In genomic region chr1:3084154-3084553, GRCh38 we compare ENCODE assay signal across 22 cellular contexts. TPM values are rescaled to one million over a fixed set of nuclear protein-coding genes. Genes with fewer than 3 reads are reported as not detected.
"Had no signal": no experiment of that assay in that cellular context is flagged by ENCODE, and none has a peak within 500 bp of the region (broad histone marks: within the 10 kb centered on the region; RNA-seq: fewer than 3 reads in every experiment).

No MANE protein-coding gene starts in this region.

- H3K36me3 ChIP-seq: esophagus muscularis mucosa, lower lobe of right lung, prostate gland, spleen, uterus had no signal

- H3K27ac ChIP-seq: epithelial cell of prostate, esophagus muscularis mucosa, lower lobe of right lung, parathyroid adenoma, prostate gland, spleen, testis, uterus had no signal

- H3K4me3 Mint-ChIP-seq: central memory CD8-positive, alpha-beta T cell; effector memory CD8-positive, alpha-beta T cell; memory B cell; natural killer cell treated with Interleukin-12 subunit alpha and Interleukin-12 subunit beta and Interleukin-15 and Interleukin-18, amount 100 ng/mL, for 72 hours; stimulated activated memory B cell treated with anti-CD40 and anti-IgM and Interleukin-4, amounts not matched to agents 10 μg/mL and 1 μg/mL and 100 μg/mL, for 72 hours; stimulated activated naive CD8-positive, alpha-beta T cell treated with anti-CD3 and anti-CD28 coated beads, Interleukin-15, amount 100 ng/mL, for 72 hours had no signal

- H3K79me2 ChIP-seq: parathyroid adenoma had no signal

- ATAC-seq: effector memory CD8-positive, alpha-beta T cell; left lobe of liver; lower lobe of right lung; natural killer cell treated with Interleukin-12 subunit alpha and Interleukin-12 subunit beta and Interleukin-15 and Interleukin-18, amount 100 ng/mL, for 72 hours; sciatic nerve; stimulated activated memory B cell treated with anti-CD40 and anti-IgM and Interleukin-4, amounts not matched to agents 10 μg/mL and 1 μg/mL and 100 μg/mL, for 72 hours; stimulated activated naive CD8-positive, alpha-beta T cell treated with anti-CD3 and anti-CD28 coated beads, Interleukin-15, amount 100 ng/mL, for 72 hours had no signal

- H3K36me3 Mint-ChIP-seq: memory B cell; natural killer cell treated with Interleukin-12 subunit alpha and Interleukin-12 subunit beta and Interleukin-15 and Interleukin-18, amount 100 ng/mL, for 72 hours; stimulated activated memory B cell treated with anti-CD40 and anti-IgM and Interleukin-4, amounts not matched to agents 10 μg/mL and 1 μg/mL and 100 μg/mL, for 72 hours; type B pancreatic cell had no signal

- H3K9ac ChIP-seq: parathyroid adenoma had no signal

- DNase-seq: effector memory CD8-positive, alpha-beta T cell; hippocampal formation; lower lobe of right lung; midbrain; spleen; stimulated activated CD4-positive, alpha-beta T cell treated with anti-CD3 and anti-CD28 coated beads, Interleukin-15, amount 100 ng/mL, for 24 hours; stimulated activated CD4-positive, alpha-beta T cell treated with anti-CD3 and anti-CD28 coated beads, Interleukin-1b, Interleukin-23, amount 100 ng/mL, for 48 hours; stimulated activated CD4-positive, alpha-beta T cell treated with anti-CD3 and anti-CD28 coated beads, Interleukin-4, amount 100 ng/mL, for 24 hours; stimulated activated naive CD8-positive, alpha-beta T cell treated with anti-CD3 and anti-CD28 coated beads, Interleukin-15, amount 100 ng/mL, for 72 hours; testis; uterus had no signal

- H3K27ac Mint-ChIP-seq: effector memory CD8-positive, alpha-beta T cell; memory B cell; natural killer cell treated with Interleukin-12 subunit alpha and Interleukin-12 subunit beta and Interleukin-15 and Interleukin-18, amount 100 ng/mL, for 72 hours; stimulated activated memory B cell treated with anti-CD40 and anti-IgM and Interleukin-4, amounts not matched to agents 10 μg/mL and 1 μg/mL and 100 μg/mL, for 72 hours; type B pancreatic cell had no signal

- H3K27me3 ChIP-seq: testis, uterus had no signal

- H3K9me3 Mint-ChIP-seq: central memory CD8-positive, alpha-beta T cell; effector memory CD8-positive, alpha-beta T cell; memory B cell; natural killer cell treated with Interleukin-12 subunit alpha and Interleukin-12 subunit beta and Interleukin-15 and Interleukin-18, amount 100 ng/mL, for 72 hours; stimulated activated memory B cell treated with anti-CD40 and anti-IgM and Interleukin-4, amounts not matched to agents 10 μg/mL and 1 μg/mL and 100 μg/mL, for 72 hours; stimulated activated naive CD8-positive, alpha-beta T cell treated with anti-CD3 and anti-CD28 coated beads, Interleukin-15, amount 100 ng/mL, for 72 hours; type B pancreatic cell had no signal

- H3K4me1 ChIP-seq: lower lobe of right lung, parathyroid adenoma, prostate gland, spleen, testis, uterus had no signal

- H3K9me3 ChIP-seq: esophagus muscularis mucosa, lower lobe of right lung, prostate gland, spleen, testis, uterus had no signal

- H3K4me3 ChIP-seq: esophagus muscularis mucosa, lower lobe of right lung, prostate gland, spleen, testis, uterus had no signal

- H2AFZ ChIP-seq: parathyroid adenoma had no signal

- H3K4me1 Mint-ChIP-seq: central memory CD8-positive, alpha-beta T cell; memory B cell; stimulated activated memory B cell treated with anti-CD40 and anti-IgM and Interleukin-4, amounts not matched to agents 10 μg/mL and 1 μg/mL and 100 μg/mL, for 72 hours had no signal

RNA-seq across cellular contexts. Expression of gene PRDM16, which starts 15.2 kb away (rescaled TPM):
- total RNA-seq: natural killer cell treated with Interleukin-12 subunit alpha and Interleukin-12 subunit beta and Interleukin-15 and Interleukin-18, amount 100 ng/mL, for 72 hours had no signal
